Comparison of ENCODE assay signal across 35 cellular contexts in genomic region chr2:219466816-219467735, GRCh38. TPM values are rescaled to one million over a fixed set of nuclear protein-coding genes. Genes with fewer than 3 reads are reported as not detected.
A peak's percentile ranks its signal among the peaks of the same experiment; 100 is the strongest.
DNase-seq lines count a peak whose midpoint lies in the region; ATAC-seq and TF ChIP-seq lines count a peak whose summit lies in the region.
"Had no signal": no experiment of that assay in that cellular context is flagged by ENCODE, and none has a peak within 500 bp of the region (broad histone marks: within the 10 kb centered on the region; RNA-seq: fewer than 3 reads in every experiment).

No MANE protein-coding gene starts in this region.

- POLR2A ChIA-PET in RWPE1 (lab: Yijun Ruan, JAX; ENCODE audit: low non-redundant PET), result no interaction called here

- H3K27me3 ChIP-seq in breast epithelium (no peaks in the 10 kb centered on the region), thoracic aorta (replicated peaks; ENCODE audit: insufficient read depth) (no peaks in the 10 kb centered on the region), H9 (ENCODE audit: insufficient read depth, low read length) (no peaks in the 10 kb centered on the region)
- H3K27me3 ChIP-seq: hepatocyte, ovary, SJCRH30, tibial nerve had no signal

- H3K56ac ChIP-seq in H9 (ENCODE audit: insufficient read length, low read depth, low read length), result no peak overlapping the region

- no peak overlapping the region for H2BK15ac ChIP-seq in H9 (ENCODE audit: low read depth, low read length)

- H4K8ac ChIP-seq in H9 (replicated peaks; ENCODE audit: insufficient read length, low read depth, low read length), result no peak overlapping the region

- H4K5ac ChIP-seq in H9 (ENCODE audit: insufficient read length, low read depth, low read length), result no peak overlapping the region

- H3K4me3 ChIP-seq in breast epithelium, result no peak overlapping the region
- H3K4me3 ChIP-seq in thoracic aorta, result no peak overlapping the region
- H3K4me3 ChIP-seq: hepatocyte, ovary, SJCRH30, spleen, tibial nerve had no signal

- no peaks in the 10 kb centered on the region for H3K9me3 ChIP-seq in breast epithelium
- no peaks in the 10 kb centered on the region for H3K9me3 ChIP-seq in thoracic aorta
- H3K9me3 ChIP-seq in H9 (ENCODE audit: control insufficient read depth, low read depth, low read length), result no peaks in the 10 kb centered on the region
- H3K9me3 ChIP-seq: ovary, SJCRH30, spleen, tibial nerve had no signal

- no CpG with 5 or more reads among the region's 28 CpGs for WGBS in H9 (ENCODE audit: extremely low coverage, insufficient read length, low lambda C conversion rate)

- no peaks in the 10 kb centered on the region; a peak in 1 of 5 replicates for H3K9me3 Mint-ChIP-seq in H9
- H3K9me3 Mint-ChIP-seq: activated T-helper 17 cell treated with anti-CD3 and anti-CD28 coated beads, Interleukin-2, amount 50 U/mL, for 72 hours; brain; nephron; stimulated activated naive CD8-positive, alpha-beta T cell treated with anti-CD3 and anti-CD28 coated beads, Interleukin-15, amount 100 ng/mL, for 72 hours had no signal

- CTCF ChIA-PET in RWPE1 (lab: Yijun Ruan, JAX), result interaction anchor here (1.0 to 1.2 kb wide), 2 partner anchors 10 to 43 kb away, joined by 3 to 7 read pairs; no protein-coding TSS in a partner anchor

- no peak for TF ChIP-seq POLR2A in breast epithelium (IDR thresholded peaks at IDR 0.05)

- H3K18ac ChIP-seq in H9 (ENCODE audit: insufficient read length, low read depth, low read length), result no peak overlapping the region

- H3K4me2 ChIP-seq in H9 (ENCODE audit: insufficient read depth, insufficient read length, low read length), result no peak overlapping the region
- H3K4me2 ChIP-seq: hepatocyte had no signal

- no peaks in the 10 kb centered on the region for H3K79me2 ChIP-seq in H9 (ENCODE audit: insufficient read depth, low read length)
- H3K79me2 ChIP-seq: hepatocyte had no signal

- no peaks in the 10 kb centered on the region for H3K79me1 ChIP-seq in H9 (ENCODE audit: insufficient read depth, low read depth, low read length, poor library complexity, severe bottlenecking)

- H4K91ac ChIP-seq in H9 (ENCODE audit: insufficient read length, low read depth, low read length), result no peak overlapping the region

- H3K36me3 ChIP-seq in breast epithelium (no peaks in the 10 kb centered on the region), thoracic aorta (peaks cover 92% of the 10 kb centered on the region)
- H3K36me3 ChIP-seq: ovary, spleen, tibial nerve had no signal

- no peak for ATAC-seq in thoracic aorta (ENCODE audit: insufficient number of reproducible peaks, low FRiP score, low read depth)
- ATAC-seq in HG03139 (IDR thresholded peaks at IDR 0.05; ENCODE audit: unreplicated experiment), result no peak
- ATAC-seq: activated CD8-positive, alpha-beta T cell treated with anti-CD3 and anti-CD28 coated beads, Interleukin-2, amount 10 ng/mL, durations not matched to agents 7 days and 5 days; activated T-helper 17 cell treated with anti-CD3 and anti-CD28 coated beads, Interleukin-2, amount 50 U/mL, for 72 hours; Panc1; stimulated activated naive CD8-positive, alpha-beta T cell treated with anti-CD3 and anti-CD28 coated beads, Interleukin-15, amount 100 ng/mL, for 72 hours had no signal

- H3K4me1 ChIP-seq in breast epithelium (no peaks in the 10 kb centered on the region), thoracic aorta (ENCODE audit: control insufficient read depth in 1 of 2, low read depth in 2 of 2) (peaks cover 15 to 78% of the 10 kb centered on the region in 2 donors), H9 (ENCODE audit: insufficient read depth, low read length) (no peaks in the 10 kb centered on the region)
- H3K4me1 ChIP-seq: SJCRH30, spleen, tibial nerve had no signal

- H3K27ac ChIP-seq in RWPE1, result peak overlapping the region; percentile 51
- H3K27ac ChIP-seq in breast epithelium, result peak overlapping the region; percentile 43 to 48
- H3K27ac ChIP-seq in thoracic aorta, result peak overlapping the region; percentile 46 to 63
- H3K27ac ChIP-seq in H9 (ENCODE audit: insufficient read length, low read depth, low read length), result no peak overlapping the region
- H3K27ac ChIP-seq: C4-2B, hepatocyte, ovary, SJCRH30, spleen, tibial nerve, VCaP had no signal

- H3K23ac ChIP-seq in H9 (ENCODE audit: insufficient read length, low read depth, low read length), result no peak overlapping the region

- H3K23me2 ChIP-seq in H9 (ENCODE audit: insufficient read length, low read depth, low read length, poor library complexity, severe bottlenecking), result no peaks in the 10 kb centered on the region

- H3K14ac ChIP-seq in H9 (ENCODE audit: insufficient read depth, low read length), result no peak overlapping the region

- intact Hi-C loops in breast epithelium (cut with DNase I; ENCODE audit: low total_unique reads) (no loop called here), head of caudate nucleus (cut with DNase I) (no loop called here)

- H3K4me1 Mint-ChIP-seq in H9, result peaks cover 0 to under 1% of the 10 kb centered on the region in 2 experiments; a peak in 1 of 4 replicates
- H3K4me1 Mint-ChIP-seq: activated T-helper 17 cell treated with anti-CD3 and anti-CD28 coated beads, Interleukin-2, amount 50 U/mL, for 72 hours; brain; nephron; stimulated activated naive CD8-positive, alpha-beta T cell treated with anti-CD3 and anti-CD28 coated beads, Interleukin-15, amount 100 ng/mL, for 72 hours had no signal

- no peaks in the 10 kb centered on the region for H4K20me1 ChIP-seq in H9 (ENCODE audit: control insufficient read depth, insufficient read depth, insufficient read length)

- H2BK5ac ChIP-seq in H9 (ENCODE audit: insufficient read length, low read length), result no peak overlapping the region

- DNase-seq in RWPE1 (ENCODE audit: low spot score), result peak; percentile 55
- no peak for DNase-seq in breast epithelium (ENCODE audit: low spot score in 2 of 2)
- peak in 29 of 42 donors; percentile 24 to 80 (median 55) for DNase-seq in head of caudate nucleus
- DNase-seq in thoracic aorta (ENCODE audit: low spot score), result no peak
- no peak for DNase-seq in T-helper 9 cell
- no peak for DNase-seq in H9
- DNase-seq: activated CD4-positive, alpha-beta T cell treated with anti-CD3 and anti-CD28 coated beads for 4 hours; activated CD8-positive, alpha-beta T cell treated with anti-CD3 and anti-CD28 coated beads, Interleukin-2, amount 10 ng/mL, durations not matched to agents 7 days and 5 days; activated naive CD4-positive, alpha-beta T cell treated with anti-CD3 and anti-CD28 coated beads, Interleukin-2, amount 50 U/mL, for 16 hours; Calu3; DMS79 treated with DMSO at 0.1 percent for 48 hours; effector memory CD4-positive, alpha-beta T cell; GDM1; IMR-90; NCI-H146; NCI-H748 treated with DMSO at 0.1 percent for 48 hours; ovary; SJCRH30; spleen; stimulated activated CD4-positive, alpha-beta T cell treated with anti-CD3 and anti-CD28 coated beads, Interleukin-2, amount 100 ng/mL, for 24 hours; stimulated activated CD8-positive, alpha-beta memory T cell treated with anti-CD3 and anti-CD28 coated beads, Interleukin-4, amount 100 ng/mL, for 48 hours; stimulated activated naive CD8-positive, alpha-beta T cell treated with anti-CD3 and anti-CD28 coated beads, Interleukin-15, amount 100 ng/mL, for 72 hours; SW 1271; T1000 had no signal

- no peak overlapping the region for H2AK5ac ChIP-seq in H9 (ENCODE audit: insufficient read length, low read length)

- H3K9ac ChIP-seq in H9 (ENCODE audit: extremely low read depth, insufficient read length, low read length), result no peak overlapping the region

- no peak overlapping the region for H2AFZ ChIP-seq in H9 (ENCODE audit: low read length)
- H2AFZ ChIP-seq: hepatocyte had no signal

- no peak overlapping the region for H2BK12ac ChIP-seq in H9 (ENCODE audit: insufficient read length, low read depth, low read length)

- peaks cover 2 to 18% (median 9%) of the 10 kb centered on the region in 3 experiments for H3K36me3 Mint-ChIP-seq in H9 (ENCODE audit: insufficient read depth in 1 of 3, low read depth in 3 of 3)

- no peak overlapping the region for H3T11ph ChIP-seq in H9 (ENCODE audit: low read length)

- H2BK120ac ChIP-seq in H9 (ENCODE audit: low read depth, low read length, poor library complexity, severe bottlenecking), result no peak overlapping the region

- H3K27me3 Mint-ChIP-seq in H9 (ENCODE audit: low read depth), result peaks cover 5% of the 10 kb centered on the region; the same call in 1 of the 2 replicates
- H3K27me3 Mint-ChIP-seq: activated T-helper 17 cell treated with anti-CD3 and anti-CD28 coated beads, Interleukin-2, amount 50 U/mL, for 72 hours; brain; stimulated activated naive CD8-positive, alpha-beta T cell treated with anti-CD3 and anti-CD28 coated beads, Interleukin-15, amount 100 ng/mL, for 72 hours had no signal

- TF ChIP-seq CTCF in RWPE1 (conservative IDR thresholded peaks at IDR 0.05; ENCODE audit: low read depth) (no peak), breast epithelium (IDR thresholded peaks at IDR 0.05) (no peak), thoracic aorta (IDR thresholded peaks at IDR 0.05) (no peak), H9 (conservative IDR thresholded peaks at IDR 0.05) (no peak)

- no peak overlapping the region for H3K4ac ChIP-seq in H9 (ENCODE audit: low read depth, low read length)

- H3K27ac Mint-ChIP-seq in H9, result peak overlapping the region in 1 of 3 experiments; percentile 79; a peak in 2 of 7 replicates
- H3K27ac Mint-ChIP-seq: activated CD8-positive, alpha-beta T cell treated with anti-CD3 and anti-CD28 coated beads, Interleukin-2, amount 10 ng/mL, durations not matched to agents 7 days and 5 days; activated T-helper 17 cell treated with anti-CD3 and anti-CD28 coated beads, Interleukin-2, amount 50 U/mL, for 72 hours; nephron had no signal

- H3K4me3 Mint-ChIP-seq in H9, result no peak overlapping the region
- H3K4me3 Mint-ChIP-seq: activated CD8-positive, alpha-beta T cell treated with anti-CD3 and anti-CD28 coated beads, Interleukin-2, amount 10 ng/mL, durations not matched to agents 7 days and 5 days; activated T-helper 17 cell treated with anti-CD3 and anti-CD28 coated beads, Interleukin-2, amount 50 U/mL, for 72 hours; brain; nephron; stimulated activated naive CD8-positive, alpha-beta T cell treated with anti-CD3 and anti-CD28 coated beads, Interleukin-15, amount 100 ng/mL, for 72 hours had no signal

- no peak overlapping the region for H2BK20ac ChIP-seq in H9 (ENCODE audit: low read depth, low read length, poor library complexity, severe bottlenecking)

RNA-seq across cellular contexts. Expression of gene GMPPA, which starts 31.6 kb away (rescaled TPM):
- 10 to 100 TPM; 15.7 to 33.4 (median 29.7) TPM for total RNA-seq in breast epithelium
- 10 to 100 TPM; 30.5 to 56.5 TPM for total RNA-seq in thoracic aorta
- total RNA-seq in H9 (2021), result 32.0 and 34.5 TPM in 2 replicates

RNA-seq across cellular contexts. Expression of gene SPEG, which starts 32.4 kb away (rescaled TPM):
- total RNA-seq in breast epithelium (10 to 100 TPM in 2 of 3 donors, under 1 TPM in 1; 0.32 to 36.6 (median 21.0) TPM), thoracic aorta (100 to 1,000 TPM; 426 to 455 TPM), H9 (2021) (23.7 and 25.2 TPM in 2 replicates)

RNA-seq across cellular contexts. Expression of gene ASIC4, which starts 47.2 kb away (rescaled TPM):
- total RNA-seq in breast epithelium (under 1 TPM in 1 of 3 donors, not detected in 2; 0.44 TPM), thoracic aorta (under 1 TPM in 1 of 2 donors, not detected in 1; 0.41 TPM), H9 (2021) (0.37 and 0.42 TPM in 2 replicates)
- total RNA-seq: activated CD8-positive, alpha-beta T cell treated with anti-CD3 and anti-CD28 coated beads, Interleukin-2, amount 10 ng/mL, durations not matched to agents 7 days and 5 days; fibroblast of villous mesenchyme; hepatocyte; IMR-90; mucosa of gallbladder had no signal

RNA-seq across cellular contexts. Expression of gene DES, which starts 48.9 kb away (rescaled TPM):
- 10 to 100 TPM; 17.1 to 29.6 (median 29.5) TPM for total RNA-seq in breast epithelium
- 100 to 1,000 TPM; 146 to 302 TPM for total RNA-seq in thoracic aorta
- total RNA-seq in H9 (2021), result 3.0 and 4.6 TPM in 2 replicates
- total RNA-seq: activated CD8-positive, alpha-beta T cell treated with anti-CD3 and anti-CD28 coated beads, Interleukin-2, amount 10 ng/mL, durations not matched to agents 7 days and 5 days; activated T-helper 17 cell treated with anti-CD3 and anti-CD28 coated beads, Interleukin-2, amount 50 U/mL, for 72 hours; Calu3 had no signal

Comparison
In these comparisons a context has a peak if more than half of its experiments do, and no peak if none do; other contexts are left out.
1. DNase-seq: peak in RWPE1 (single experiment) and head of caudate nucleus (29 of 42); none in breast epithelium (0 of 2), thoracic aorta (single experiment), T-helper 9 cell (single experiment) and H9 (single experiment).
2. RNA of gene SPEG, which starts 32.4 kb away (total RNA-seq): 426 to 455 TPM in thoracic aorta; 23.7 to 25.2 TPM in H9 and 0.32 to 36.6 TPM in breast epithelium; every median in the first group is over 10 times any median in the second.